In genomic region chr14:92258934-92259333, GRCh38 we compare ENCODE assay signal across 1 cellular context.
TF ChIP-seq lines count a peak whose summit lies in the region.

No MANE protein-coding gene starts in this region.

TF ChIP-seq in WTC11, 78 proteins besides CTCF, POLR2A, EP300 and RAD21 (continued from another document):
- TF ChIP-seq AFF4 (CRISPR knock-in tag; IDR thresholded peaks at IDR 0.05; ENCODE audit: borderline replicate concordance), result no peak
